Comparison of ENCODE assay signal across 31 cellular contexts in genomic region chr2:29837925-29838324, GRCh38.
"Had no signal": no experiment of that assay in that cellular context is flagged by ENCODE, and none has a peak within 500 bp of the region (broad histone marks: within the 10 kb centered on the region; RNA-seq: fewer than 3 reads in every experiment).

No MANE protein-coding gene starts in this region.

- H3K4me3 ChIP-seq: adrenal gland, ascending aorta, body of pancreas, breast epithelium, cardiac muscle cell had no signal

- H3K4me1 ChIP-seq: adrenal gland, ascending aorta, breast epithelium had no signal

- ATAC-seq: activated naive CD4-positive, alpha-beta T cell treated with anti-CD3 and anti-CD28 coated beads, Interleukin-2, amount 50 U/mL, for 72 hours; activated naive CD8-positive, alpha-beta T cell treated with anti-CD3 and anti-CD28 coated beads, Interleukin-2, amount 50 U/mL, for 24 hours; activated T-cell treated with anti-CD3 and anti-CD28 coated beads, Interleukin-2, amount 50 U/mL, for 4 hours; activated T-cell treated with anti-CD3 and anti-CD28 coated beads, Interleukin-2, amount 50 U/mL, for 72 hours; activated T-helper 17 cell treated with anti-CD3 and anti-CD28 coated beads, Interleukin-2, amount 50 U/mL, for 72 hours; body of pancreas had no signal

- H3K27ac ChIP-seq: adrenal gland, ascending aorta, body of pancreas, brain microvascular endothelial cell, breast epithelium, cardiac muscle cell had no signal

- H3K9me3 ChIP-seq: adrenal gland, body of pancreas had no signal

- DNase-seq: activated effector memory CD4-positive, alpha-beta T cell treated with anti-CD3 and anti-CD28 coated beads, Interleukin-2, amount 50 U/mL, for 16 hours; activated effector memory CD4-positive, alpha-beta T cell treated with Interleukin-2 at 50 U/mL for 16 hours; activated gamma-delta T cell; activated gamma-delta T cell treated with Interleukin-2 at 50 U/mL for 16 hours; activated naive CD4-positive, alpha-beta T cell; activated naive CD4-positive, alpha-beta T cell treated with anti-CD3 and anti-CD28 coated beads for 36 hours; activated naive CD4-positive, alpha-beta T cell treated with anti-CD3 and anti-CD28 coated beads, Interleukin-2, amount 10 ng/mL, durations not matched to agents 7 days and 5 days; activated naive CD4-positive, alpha-beta T cell treated with anti-CD3 and anti-CD28 coated beads, Interleukin-2, amount 50 U/mL, for 16 hours; activated naive CD4-positive, alpha-beta T cell treated with Interleukin-2 at 50 U/mL for 16 hours; activated naive CD8-positive, alpha-beta T cell treated with anti-CD3 and anti-CD28 coated beads for 36 hours; activated naive CD8-positive, alpha-beta T cell treated with anti-CD3 and anti-CD28 coated beads, Interleukin-2, amount 10 ng/mL, durations not matched to agents 7 days and 5 days; activated naive CD8-positive, alpha-beta T cell treated with anti-CD3 and anti-CD28 coated beads, Interleukin-2, amount 50 U/mL, for 24 hours; activated T-cell treated with anti-CD3 and anti-CD28 coated beads, Interleukin-2, amount 50 U/mL, for 24 hours; activated T-cell treated with anti-CD3 and anti-CD28 coated beads, Interleukin-2, amount 50 U/mL, for 4 hours; activated T-cell treated with anti-CD3 and anti-CD28 coated beads, Interleukin-2, amount 50 U/mL, for 48 hours; activated T-cell treated with anti-CD3 and anti-CD28 coated beads, Interleukin-2, amount 50 U/mL, for 72 hours; adrenal gland; amniotic stem cell; amygdala; anterior cingulate cortex; aorta; body of pancreas; brain microvascular endothelial cell; caudate nucleus; central memory CD4-positive, alpha-beta T cell; cerebellar nuclear complex had no signal

- H3K36me3 ChIP-seq: adrenal gland, ascending aorta, brain microvascular endothelial cell, breast epithelium, cardiac muscle cell had no signal

- H3K27me3 ChIP-seq: adrenal gland, ascending aorta, body of pancreas had no signal
